Comparison of ENCODE assay signal across 8 cellular contexts in the genomic region with DNA sequence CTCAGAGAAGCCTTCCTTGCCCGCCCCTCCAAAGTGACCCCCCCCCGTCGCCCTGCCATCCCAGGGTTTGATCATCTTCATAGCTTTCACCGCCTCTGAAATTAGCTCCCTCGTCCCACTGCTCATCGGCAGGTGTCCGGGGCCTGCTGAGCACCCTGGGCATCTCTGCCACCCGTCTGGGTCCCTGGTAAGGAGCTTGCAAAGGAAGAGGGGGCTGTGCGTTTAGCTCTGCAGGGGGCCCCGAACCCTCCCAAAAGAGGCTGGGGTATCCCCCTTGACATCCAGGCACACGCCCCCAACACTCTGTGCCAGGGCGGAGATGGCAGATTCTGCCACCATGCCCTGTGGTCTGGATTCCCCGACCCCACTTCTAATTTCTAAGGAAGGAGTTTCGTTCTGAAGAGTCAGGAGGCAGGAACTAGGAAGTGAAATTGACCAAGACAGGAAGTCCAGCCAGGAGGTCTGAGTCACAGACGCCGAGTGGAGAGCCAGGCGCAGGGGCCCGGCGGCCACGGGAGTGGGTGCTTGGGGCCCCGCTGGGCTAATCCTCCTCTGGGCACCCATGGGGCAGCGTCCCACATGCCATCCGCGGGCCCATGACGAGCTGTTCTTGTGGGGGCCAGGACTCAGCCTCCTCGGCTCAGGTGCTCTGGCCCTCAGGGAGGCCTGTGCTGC.
DNase-seq lines count a peak whose midpoint lies in the region; ATAC-seq, FAIRE-seq and TF ChIP-seq lines count a peak whose summit lies in the region.

No MANE protein-coding gene starts in this region.

- TF ChIP-seq RAD21 in A549 (conservative IDR thresholded peaks at IDR 0.05 in 1 of 2, IDR thresholded peaks at IDR 0.05 in 1 of 2): no peak

- POLR2A ChIA-PET in A549 (lab: Yijun Ruan, JAX): interaction anchor here (0.6 to 3.8 kb wide), 2 partner anchors 21 to 338 kb away, joined by 8 to 18 read pairs; no protein-coding TSS in a partner anchor

- H3K9ac ChIP-seq in mucosa of rectum (ENCODE audit: low read depth in 1 of 2, low read length in 2 of 2): peak overlapping the region in 1 of 2 donors; percentile 44

- H3K9me3 Mint-ChIP-seq in central memory CD8-positive, alpha-beta T cell: no peaks in the 10 kb centered on the region

- H3K4me3 ChIP-seq in A549 (0 out of 3 replicates have a peak overlapping the region, but pooled peaks have one; percentile 7), mucosa of rectum (ENCODE audit: low read length in 2 of 2) (peak overlapping the region in 1 of 2 donors; percentile 38)

- peaks cover 43% of the 10 kb centered on the region for H3K4me1 Mint-ChIP-seq in central memory CD8-positive, alpha-beta T cell

- peak; percentile 54 for FAIRE-seq in A549 (lab: Jason Lieb, UNC)

- H3K27me3 Mint-ChIP-seq in central memory CD8-positive, alpha-beta T cell: no peaks in the 10 kb centered on the region

- H3K27ac ChIP-seq in A549 (peak overlapping the region; percentile 99 to 100), mucosa of rectum (ENCODE audit: low read depth in 2 of 2, low read length in 2 of 2) (peak overlapping the region; percentile 91 to 94)

- H3K4me3 Mint-ChIP-seq in central memory CD8-positive, alpha-beta T cell: peak overlapping the region; percentile 64

- peak; percentile 11 to 25; a peak in 4 of 6 replicates for ATAC-seq in A549
- ATAC-seq in GM19395 (IDR thresholded peaks at IDR 0.05; ENCODE audit: unreplicated experiment): peak; percentile 56
- no peak for ATAC-seq in central memory CD8-positive, alpha-beta T cell (replicated peaks; ENCODE audit: extremely low read depth, poor library complexity, severe bottlenecking)

- CTCF ChIA-PET in A549 (lab: Yijun Ruan, JAX): interaction anchor here (0.7 to 9.3 kb wide), 13 partner anchors 10 to 381 kb away, joined by 3 to 100 read pairs (median 4); no protein-coding TSS in a partner anchor

- peak; percentile 77 to 78 for DNase-seq in A549 (ENCODE audit: low read depth in 1 of 2, low spot score in 1 of 2)
- DNase-seq in NAMALWA (ENCODE audit: low spot score): peak; percentile 37
- no peak for DNase-seq in central memory CD8-positive, alpha-beta T cell (ENCODE audit: low spot score in 2 of 2)
- DNase-seq in cerebellum (ENCODE audit: low spot score): no peak
- DNase-seq in mesenteric fat pad (ENCODE audit: low spot score): no peak
- DNase-seq in NCI-H2029 treated with DMSO at 0.1 percent for 48 hours (lab: John Stamatoyannopoulos, UW): no peak

- peak overlapping the region; percentile 97 for H3K4me2 ChIP-seq in A549

- H3K27me3 ChIP-seq in mucosa of rectum (ENCODE audit: control insufficient read depth in 2 of 2, insufficient read depth in 2 of 2, low read length in 2 of 2): no peaks in the 10 kb centered on the region

- TF ChIP-seq POLR2A in A549 (IDR thresholded peaks at IDR 0.05; ENCODE audit: low read length): no peak

- peak overlapping the region; percentile 82 for H3K27ac Mint-ChIP-seq in central memory CD8-positive, alpha-beta T cell (ENCODE audit: low read depth)

- WGBS in A549 (ENCODE audit: missing lambda C conversion rate): 38% methylated on average over 14 of the region's 26 CpGs

- H3K9me3 ChIP-seq in A549 (no peaks in the 10 kb centered on the region), mucosa of rectum (ENCODE audit: control insufficient read depth in 2 of 2, low read length in 2 of 2) (no peaks in the 10 kb centered on the region)

- H3K4me1 ChIP-seq in A549 (peaks cover 69% of the 10 kb centered on the region), mucosa of rectum (ENCODE audit: control insufficient read depth in 2 of 2, insufficient read depth in 2 of 2, low read length in 2 of 2) (peaks cover 45 to 51% of the 10 kb centered on the region in 2 donors)

- H3K36me3 ChIP-seq in mucosa of rectum (ENCODE audit: control insufficient read depth in 2 of 2, insufficient read depth in 2 of 2, low read length in 2 of 2): peaks cover 14 to 19% of the 10 kb centered on the region in 2 donors

- no peak for TF ChIP-seq CTCF in A549 (IDR thresholded peaks at IDR 0.05)

- H3K36me3 Mint-ChIP-seq in central memory CD8-positive, alpha-beta T cell (ENCODE audit: insufficient read depth): peaks cover 22% of the 10 kb centered on the region

- TF ChIP-seq EP300 in A549 (IDR thresholded peaks at IDR 0.05): peak; percentile 14 to 20; a peak in 1 of 5 replicates

TF ChIP-seq in A549, 52 proteins besides CTCF, POLR2A, EP300 and RAD21:
- TF ChIP-seq NPAS2 (CRISPR knock-in tag; IDR thresholded peaks at IDR 0.05; ENCODE audit: borderline replicate concordance): no peak
- TF ChIP-seq RARB (CRISPR knock-in tag; IDR thresholded peaks at IDR 0.05): no peak
- no peak for TF ChIP-seq FOXS1 (CRISPR knock-in tag; IDR thresholded peaks at IDR 0.05)
- no peak for TF ChIP-seq NFE2L2 (conservative IDR thresholded peaks at IDR 0.05; ENCODE audit: low read length)
- TF ChIP-seq, protein P1, sequence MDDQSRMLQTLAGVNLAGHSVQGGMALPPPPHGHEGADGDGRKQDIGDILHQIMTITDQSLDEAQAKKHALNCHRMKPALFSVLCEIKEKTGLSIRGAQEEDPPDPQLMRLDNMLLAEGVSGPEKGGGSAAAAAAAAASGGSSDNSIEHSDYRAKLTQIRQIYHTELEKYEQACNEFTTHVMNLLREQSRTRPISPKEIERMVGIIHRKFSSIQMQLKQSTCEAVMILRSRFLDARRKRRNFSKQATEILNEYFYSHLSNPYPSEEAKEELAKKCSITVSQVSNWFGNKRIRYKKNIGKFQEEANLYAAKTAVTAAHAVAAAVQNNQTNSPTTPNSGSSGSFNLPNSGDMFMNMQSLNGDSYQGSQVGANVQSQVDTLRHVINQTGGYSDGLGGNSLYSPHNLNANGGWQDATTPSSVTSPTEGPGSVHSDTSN (IDR thresholded peaks at IDR 0.05): no peak; the same call in 1 of the 2 replicates
- TF ChIP-seq CEBPB (IDR thresholded peaks at IDR 0.05): peak; percentile 42 to 48; a peak in 3 of 4 replicates
- TF ChIP-seq ELK1 (IDR thresholded peaks at IDR 0.05; ENCODE audit: low read depth, low read length): no peak
- no peak for TF ChIP-seq HOXB5 (CRISPR knock-in tag; IDR thresholded peaks at IDR 0.05)
- no peak; the same call in 1 of the 2 replicates for TF ChIP-seq CHD4 (IDR thresholded peaks at IDR 0.05; ENCODE audit: borderline replicate concordance)
- no peak for TF ChIP-seq ZC3H11A (IDR thresholded peaks at IDR 0.05)
- TF ChIP-seq MAZ (IDR thresholded peaks at IDR 0.05; ENCODE audit: borderline replicate concordance, low read depth, low read length): no peak
- no peak for TF ChIP-seq E2F6 (IDR thresholded peaks at IDR 0.05; ENCODE audit: borderline replicate concordance, low read depth)
- no peak for TF ChIP-seq HDAC2 (IDR thresholded peaks at IDR 0.05)
- TF ChIP-seq HOXA7 (CRISPR knock-in tag; IDR thresholded peaks at IDR 0.05): no peak
- TF ChIP-seq FOSL2 (IDR thresholded peaks at IDR 0.05): 0 out of 2 replicates have a peak, but pooled peaks have one; percentile 37
- peak; percentile 85 for TF ChIP-seq FOSL2 (CRISPR knock-in tag; IDR thresholded peaks at IDR 0.05)
- no peak; a peak in 1 of 5 replicates for TF ChIP-seq JUN (IDR thresholded peaks at IDR 0.05)
- TF ChIP-seq RCOR1 (IDR thresholded peaks at IDR 0.05; ENCODE audit: low read depth, low read length): no peak
- peak; percentile 57 for TF ChIP-seq MAX (IDR thresholded peaks at IDR 0.05)
- no peak for TF ChIP-seq NR3C1 (IDR thresholded peaks at IDR 0.05)
- no peak; the same call in 1 of the 2 replicates for TF ChIP-seq HOXB13 (CRISPR knock-in tag; IDR thresholded peaks at IDR 0.05; ENCODE audit: low read depth)

Comparison
In these comparisons a context has a peak if more than half of its experiments do, and no peak if none do; other contexts are left out.
1. DNase-seq: peak in A549 (2 of 2) and NAMALWA (single experiment); none in central memory CD8-positive, alpha-beta T cell (0 of 2), cerebellum (single experiment), mesenteric fat pad (single experiment) and NCI-H2029 treated with DMSO at 0.1 percent for 48 hours (single experiment).